ENCODE assay signal across 17 cellular contexts in the genomic region with DNA sequence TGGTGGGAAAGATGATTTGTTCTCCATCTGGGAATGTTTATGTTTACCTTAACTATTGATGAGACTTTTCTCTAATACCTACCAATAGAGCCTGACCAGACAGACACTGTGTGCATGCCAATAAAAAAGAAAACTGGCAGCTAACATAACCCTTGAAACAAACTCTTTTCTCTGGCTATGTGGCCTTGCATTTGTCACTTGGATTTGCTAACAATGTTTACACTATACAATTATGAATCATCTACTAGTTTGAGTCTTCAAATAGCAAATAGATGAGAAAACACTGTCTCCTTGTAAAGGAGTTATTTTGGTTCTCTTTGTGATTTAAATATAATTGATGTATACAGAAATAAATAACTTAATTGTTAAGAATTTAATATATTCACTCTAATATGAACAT.
DNase-seq lines count a peak whose midpoint lies in the region; ATAC-seq and TF ChIP-seq lines count a peak whose summit lies in the region.
"Had no signal": no experiment of that assay in that cellular context is flagged by ENCODE, and none has a peak within 500 bp of the region (broad histone marks: within the 10 kb centered on the region; RNA-seq: fewer than 3 reads in every experiment).

No MANE protein-coding gene starts in this region.

- H3K79me2 ChIP-seq in Loucy (ENCODE audit: insufficient read depth, low read length) (no peaks in the 10 kb centered on the region), osteoblast (ENCODE audit: insufficient read depth, low read length) (no peaks in the 10 kb centered on the region)

- H3K36me3 ChIP-seq in Loucy (ENCODE audit: insufficient read depth, low read length) (no peaks in the 10 kb centered on the region), osteoblast (ENCODE audit: insufficient read depth, low read length) (no peaks in the 10 kb centered on the region), lower lobe of right lung (no peaks in the 10 kb centered on the region)
- H3K36me3 ChIP-seq: upper lobe of right lung had no signal

- H3K4me2 ChIP-seq in Loucy (ENCODE audit: low read depth, low read length, poor library complexity, severe bottlenecking) (peak overlapping the region; percentile 31), osteoblast (ENCODE audit: insufficient read depth, low read length) (peak overlapping the region; percentile 73)

- H3K27ac ChIP-seq in osteoblast (ENCODE audit: low read depth, low read length) (no peak overlapping the region), lower lobe of right lung (no peak overlapping the region)
- H3K27ac ChIP-seq: upper lobe of right lung had no signal

- H3K9me2 ChIP-seq in Loucy (replicated peaks; ENCODE audit: low read depth, low read length) = no peaks in the 10 kb centered on the region

- no peak for ATAC-seq in GM18511 (IDR thresholded peaks at IDR 0.05; ENCODE audit: unreplicated experiment)
- no peak for ATAC-seq in lower lobe of right lung
- ATAC-seq: GM12878, upper lobe of right lung had no signal

- no peak overlapping the region for H3K9ac ChIP-seq in Loucy (ENCODE audit: low read depth, low read length, poor library complexity, severe bottlenecking)

- H4K20me1 ChIP-seq in Loucy (ENCODE audit: insufficient read depth, low read length, poor library complexity, severe bottlenecking) (no peaks in the 10 kb centered on the region), osteoblast (ENCODE audit: insufficient read depth, low read length) (no peaks in the 10 kb centered on the region)

- TF ChIP-seq POLR2A in erythroblast (IDR thresholded peaks at IDR 0.05; ENCODE audit: low read length) = no peak

- H3K27me3 ChIP-seq in Loucy (ENCODE audit: insufficient read depth, low read length, poor library complexity, severe bottlenecking) = no peaks in the 10 kb centered on the region
- H3K27me3 ChIP-seq in osteoblast (ENCODE audit: insufficient read depth, low read length) = no peaks in the 10 kb centered on the region
- H3K27me3 ChIP-seq in lower lobe of right lung (ENCODE audit: low read depth) = no peaks in the 10 kb centered on the region
- H3K27me3 ChIP-seq: upper lobe of right lung had no signal

- TF ChIP-seq CTCF in Loucy (conservative IDR thresholded peaks at IDR 0.05; ENCODE audit: low read length) (no peak), choroid plexus epithelial cell (conservative IDR thresholded peaks at IDR 0.05; ENCODE audit: low read depth, low read length) (no peak), osteoblast (IDR thresholded peaks at IDR 0.05; ENCODE audit: extremely low read depth, low read depth, low read length) (no peak), lower lobe of right lung (IDR thresholded peaks at IDR 0.05) (no peak)

- H2AFZ ChIP-seq in Loucy (ENCODE audit: low read length) = peak overlapping the region; percentile 70; the same call in 1 of the 2 replicates
- peak overlapping the region; percentile 82 for H2AFZ ChIP-seq in osteoblast (ENCODE audit: low read length)

- DNase-seq in EH (ENCODE audit: low read depth) = peak; percentile 66
- DNase-seq in choroid plexus epithelial cell (ENCODE audit: low read depth) = peak; percentile 17
- DNase-seq in osteoblast (ENCODE audit: insufficient read length, low spot score, missing footprints) = no peak
- DNase-seq in erythroblast (lab: John Stamatoyannopoulos, UW) = no peak
- no peak for DNase-seq in lower lobe of right lung
- DNase-seq in NCI-H2196 treated with DMSO at 0.1 percent for 48 hours (lab: John Stamatoyannopoulos, UW; ENCODE audit: unreplicated experiment) = no peak
- DNase-seq: DND-41; effector CD4-positive, alpha-beta T cell; NCI-H2029; NCI-H82; occipital lobe; RPMI8226; stimulated activated naive CD4-positive, alpha-beta T cell; upper lobe of right lung had no signal

- H3K9me3 ChIP-seq in Loucy (ENCODE audit: insufficient read depth, low read depth, low read length) (no peaks in the 10 kb centered on the region), osteoblast (ENCODE audit: low read depth, low read length) (no peaks in the 10 kb centered on the region), lower lobe of right lung (no peaks in the 10 kb centered on the region)
- H3K9me3 ChIP-seq: upper lobe of right lung had no signal

- no peak overlapping the region for H3K4me3 ChIP-seq in Loucy (ENCODE audit: low read length, poor library complexity, severe bottlenecking)
- H3K4me3 ChIP-seq in choroid plexus epithelial cell (ENCODE audit: low read depth, low read length) = no peak overlapping the region
- H3K4me3 ChIP-seq in osteoblast (ENCODE audit: insufficient read depth, low read length) = peak overlapping the region; percentile 39
- no peak overlapping the region for H3K4me3 ChIP-seq in lower lobe of right lung
- H3K4me3 ChIP-seq: GM12878, upper lobe of right lung had no signal

- intact Hi-C loops in lower lobe of right lung (cut with DNase I) = no loop called here

- H3K4me1 ChIP-seq in Loucy (ENCODE audit: insufficient read depth, low read length, poor library complexity, severe bottlenecking) (no peaks in the 10 kb centered on the region), osteoblast (ENCODE audit: insufficient read depth, low read length) (peaks cover 3% of the 10 kb centered on the region), lower lobe of right lung (no peaks in the 10 kb centered on the region)
- H3K4me1 ChIP-seq: upper lobe of right lung had no signal

- no peaks in the 10 kb centered on the region for H3F3A ChIP-seq in Loucy (ENCODE audit: low read depth)

Comparison
In these comparisons a context has a peak if more than half of its experiments do, and no peak if none do; other contexts are left out.
1. DNase-seq: peak in EH (single experiment) and choroid plexus epithelial cell (single experiment); none in osteoblast (single experiment), erythroblast (0 of 2), lower lobe of right lung (single experiment) and NCI-H2196 treated with DMSO at 0.1 percent for 48 hours (single experiment).